ENCODE assay signal across 13 cellular contexts in genomic region chr10:20970708-20971107, GRCh38.
DNase-seq lines count a peak whose midpoint lies in the region; ATAC-seq and TF ChIP-seq lines count a peak whose summit lies in the region.
"Had no signal": no experiment of that assay in that cellular context is flagged by ENCODE, and none has a peak within 500 bp of the region (broad histone marks: within the 10 kb centered on the region; RNA-seq: fewer than 3 reads in every experiment).

No MANE protein-coding gene starts in this region.

- peak; percentile 93 for ATAC-seq in GM18868 (IDR thresholded peaks at IDR 0.05; ENCODE audit: unreplicated experiment)
- peak; percentile 99 for ATAC-seq in GM21528 (IDR thresholded peaks at IDR 0.05; ENCODE audit: low FRiP score, unreplicated experiment)
- ATAC-seq in HG03097 (IDR thresholded peaks at IDR 0.05; ENCODE audit: low FRiP score, unreplicated experiment): peak; percentile 98
- no peak for ATAC-seq in heart right ventricle
- no peak for ATAC-seq in stimulated activated naive B cell treated with anti-CD40 and anti-IgM and Interleukin-4, amounts not matched to agents 10 μg/mL and 1 μg/mL and 100 μg/mL, for 72 hours (replicated peaks)

- H3K9ac ChIP-seq in SU-DHL-6 (ENCODE audit: low read length): no peak overlapping the region

- H3K27ac ChIP-seq in SU-DHL-6 (ENCODE audit: low read depth, low read length) (no peak overlapping the region), heart right ventricle (no peak overlapping the region)

- H3F3A ChIP-seq in SU-DHL-6 (ENCODE audit: insufficient read depth): no peaks in the 10 kb centered on the region

- H3K27me3 Mint-ChIP-seq in stimulated activated naive B cell treated with anti-CD40 and anti-IgM and Interleukin-4, amounts not matched to agents 10 μg/mL and 1 μg/mL and 100 μg/mL, for 72 hours: no peaks in the 10 kb centered on the region

- no peak for DNase-seq in heart right ventricle
- DNase-seq in AG08396 (ENCODE audit: low spot score): no peak
- no peak for DNase-seq in DMS53 (lab: John Stamatoyannopoulos, UW)
- no peak for DNase-seq in stimulated activated naive B cell treated with anti-CD40 and anti-IgM and Interleukin-4, amounts not matched to agents 10 μg/mL and 1 μg/mL and 100 μg/mL, for 72 hours
- DNase-seq: DMS 273 treated with DMSO at 0.1 percent for 48 hours; NCI-H1105 treated with DMSO at 0.1 percent for 48 hours; NCI-H82; stimulated activated CD4-positive, alpha-beta T cell treated with anti-CD3 and anti-CD28 coated beads, Interleukin-2, amount 100 ng/mL, for 24 hours had no signal

- H3K4me2 ChIP-seq in SU-DHL-6 (ENCODE audit: low read depth, low read length, poor library complexity, severe bottlenecking): peak overlapping the region; percentile 52

- no peaks in the 10 kb centered on the region for H3K36me3 Mint-ChIP-seq in stimulated activated naive B cell treated with anti-CD40 and anti-IgM and Interleukin-4, amounts not matched to agents 10 μg/mL and 1 μg/mL and 100 μg/mL, for 72 hours

- WGBS in heart right ventricle, 2 donors: 73 to 76% methylated on average over 4 of the region's 4 CpGs

- intact Hi-C loops in heart right ventricle (cut with DNase I): no loop called here

- no peaks in the 10 kb centered on the region for H3K36me3 ChIP-seq in SU-DHL-6 (ENCODE audit: low read length)
- H3K36me3 ChIP-seq in heart right ventricle: no peaks in the 10 kb centered on the region
- H3K36me3 ChIP-seq: HAP-1 had no signal

- H3K27me3 ChIP-seq in SU-DHL-6 (ENCODE audit: low read length) (no peaks in the 10 kb centered on the region), heart right ventricle (no peaks in the 10 kb centered on the region)

- H3K4me1 Mint-ChIP-seq in stimulated activated naive B cell treated with anti-CD40 and anti-IgM and Interleukin-4, amounts not matched to agents 10 μg/mL and 1 μg/mL and 100 μg/mL, for 72 hours: peaks cover 2 to 6% of the 10 kb centered on the region in 2 donors

- H3K4me1 ChIP-seq in heart right ventricle: peaks cover 0 to 4% (median 0%) of the 10 kb centered on the region in 9 donors
- H3K4me1 ChIP-seq: HAP-1 had no signal

- H3K4me3 ChIP-seq in SU-DHL-6 (ENCODE audit: insufficient read depth, low read length, poor library complexity, severe bottlenecking) (no peak overlapping the region), heart right ventricle (no peak overlapping the region)
- H3K4me3 ChIP-seq: HAP-1 had no signal

- no peak overlapping the region for H2AFZ ChIP-seq in SU-DHL-6 (ENCODE audit: low read depth, low read length, severe bottlenecking)

- no peaks in the 10 kb centered on the region for H3K79me2 ChIP-seq in SU-DHL-6 (ENCODE audit: insufficient read depth, low read length)

- no peaks in the 10 kb centered on the region for H3K9me2 ChIP-seq in SU-DHL-6 (replicated peaks; ENCODE audit: insufficient read depth, low read length)

- no peaks in the 10 kb centered on the region for H3K9me3 ChIP-seq in SU-DHL-6 (ENCODE audit: insufficient read depth, low read length)
- no peaks in the 10 kb centered on the region for H3K9me3 ChIP-seq in heart right ventricle
- H3K9me3 ChIP-seq: HAP-1 had no signal

- TF ChIP-seq CTCF in SU-DHL-6 (IDR thresholded peaks at IDR 0.05; ENCODE audit: insufficient read depth, low read length, poor library complexity, severe bottlenecking) (no peak), heart right ventricle (IDR thresholded peaks at IDR 0.05) (no peak)

- H3K9me3 Mint-ChIP-seq in stimulated activated naive B cell treated with anti-CD40 and anti-IgM and Interleukin-4, amounts not matched to agents 10 μg/mL and 1 μg/mL and 100 μg/mL, for 72 hours: peaks cover 0 to 2% of the 10 kb centered on the region in 2 donors

- H3K4me3 Mint-ChIP-seq in stimulated activated naive B cell treated with anti-CD40 and anti-IgM and Interleukin-4, amounts not matched to agents 10 μg/mL and 1 μg/mL and 100 μg/mL, for 72 hours: no peak overlapping the region

- H3K27ac Mint-ChIP-seq in stimulated activated naive B cell treated with anti-CD40 and anti-IgM and Interleukin-4, amounts not matched to agents 10 μg/mL and 1 μg/mL and 100 μg/mL, for 72 hours: no peak overlapping the region

- H4K20me1 ChIP-seq in SU-DHL-6 (ENCODE audit: low read depth, low read length): no peaks in the 10 kb centered on the region

Comparison
In these comparisons a context has a peak if more than half of its experiments do, and no peak if none do; other contexts are left out.
1. ATAC-seq: peak in GM18868 (single experiment), GM21528 (single experiment) and HG03097 (single experiment); none in heart right ventricle (0 of 8) and stimulated activated naive B cell treated with anti-CD40 and anti-IgM and Interleukin-4, amounts not matched to agents 10 μg/mL and 1 μg/mL and 100 μg/mL, for 72 hours (0 of 2).